In the genomic region with DNA sequence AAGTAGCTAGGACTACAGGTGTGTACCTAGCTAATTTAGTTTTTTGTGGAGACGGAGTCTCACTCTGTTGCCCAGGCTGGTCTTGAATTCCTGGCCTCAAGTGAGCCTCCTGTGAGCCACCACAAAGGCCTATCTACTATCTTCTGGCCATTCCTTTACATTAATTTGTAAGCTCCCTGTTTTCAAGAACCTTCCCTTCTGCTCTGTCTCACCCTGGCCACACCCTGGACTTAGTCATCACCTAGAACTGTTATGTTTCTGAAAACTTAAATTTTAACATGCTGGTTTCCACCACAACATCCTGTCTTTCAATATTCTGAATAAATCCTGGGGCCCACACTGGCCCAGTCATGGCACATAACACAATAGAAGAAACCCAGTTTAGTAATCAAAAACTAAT, we compare ENCODE assay signal across 8 cellular contexts. TPM values are rescaled to one million over a fixed set of nuclear protein-coding genes. Genes with fewer than 3 reads are reported as not detected.
DNase-seq lines count a peak whose midpoint lies in the region; ATAC-seq and TF ChIP-seq lines count a peak whose summit lies in the region.

No MANE protein-coding gene starts in this region.

- H3K4me1 ChIP-seq in right atrium auricular region: peaks cover 0 to 28% of the 10 kb centered on the region in 2 donors

- no peaks in the 10 kb centered on the region for H3K9me3 Mint-ChIP-seq in stimulated activated effector memory CD8-positive, alpha-beta T cell treated with anti-CD3 and anti-CD28 coated beads, Interleukin-12 subunit alpha, Interleukin-12 subunit beta, amount 100 ng/mL, for 72 hours

- no peak overlapping the region for H3K27ac ChIP-seq in right atrium auricular region

- no peaks in the 10 kb centered on the region for H3K36me3 ChIP-seq in right atrium auricular region

- H3K36me3 Mint-ChIP-seq in stimulated activated effector memory CD8-positive, alpha-beta T cell treated with anti-CD3 and anti-CD28 coated beads, Interleukin-12 subunit alpha, Interleukin-12 subunit beta, amount 100 ng/mL, for 72 hours: peaks cover 4% of the 10 kb centered on the region

- DNase-seq in GM13976 (ENCODE audit: low spot score): peak; percentile 43
- peak in 3 of 5 experiments; percentile 37 to 92 (median 39) for DNase-seq in T-helper 2 cell
- DNase-seq in effector CD4-positive, alpha-beta T cell: peak; percentile 41
- peak in 1 of 2 donors; percentile 69 for DNase-seq in stimulated activated effector memory CD8-positive, alpha-beta T cell treated with anti-CD3 and anti-CD28 coated beads, Interleukin-12 subunit alpha, Interleukin-12 subunit beta, amount 100 ng/mL, for 72 hours (ENCODE audit: low spot score in 2 of 2)
- no peak for DNase-seq in DMS114 treated with DMSO at 0.1 percent for 48 hours (lab: John Stamatoyannopoulos, UW; ENCODE audit: unreplicated experiment)
- no peak for DNase-seq in right atrium auricular region (ENCODE audit: low spot score)
- no peak for DNase-seq in HT-29 (ENCODE audit: low spot score)

- H3K27ac Mint-ChIP-seq in stimulated activated effector memory CD8-positive, alpha-beta T cell treated with anti-CD3 and anti-CD28 coated beads, Interleukin-12 subunit alpha, Interleukin-12 subunit beta, amount 100 ng/mL, for 72 hours: peak overlapping the region; percentile 98

- peaks cover 81% of the 10 kb centered on the region for H3K4me1 Mint-ChIP-seq in stimulated activated effector memory CD8-positive, alpha-beta T cell treated with anti-CD3 and anti-CD28 coated beads, Interleukin-12 subunit alpha, Interleukin-12 subunit beta, amount 100 ng/mL, for 72 hours

- TF ChIP-seq CTCF in GM13976 (IDR thresholded peaks at IDR 0.05; ENCODE audit: borderline replicate concordance, control extremely low read depth, extremely low read depth, insufficient read depth, missing control alignments) (no peak), right atrium auricular region (IDR thresholded peaks at IDR 0.05) (no peak)

- H3K27me3 ChIP-seq in right atrium auricular region: no peaks in the 10 kb centered on the region

- peak; percentile 39 for ATAC-seq in HG02885 (IDR thresholded peaks at IDR 0.05; ENCODE audit: poor library complexity, unreplicated experiment)
- ATAC-seq in stimulated activated effector memory CD8-positive, alpha-beta T cell treated with anti-CD3 and anti-CD28 coated beads, Interleukin-12 subunit alpha, Interleukin-12 subunit beta, amount 100 ng/mL, for 72 hours: peak; percentile 87

- peak overlapping the region; percentile 60 for H3K4me3 Mint-ChIP-seq in stimulated activated effector memory CD8-positive, alpha-beta T cell treated with anti-CD3 and anti-CD28 coated beads, Interleukin-12 subunit alpha, Interleukin-12 subunit beta, amount 100 ng/mL, for 72 hours

- no peaks in the 10 kb centered on the region for H3K9me3 ChIP-seq in right atrium auricular region

- H3K4me3 ChIP-seq in right atrium auricular region: no peak overlapping the region

- in situ Hi-C loops in GM13976 (cut with MboI; ENCODE audit: low sequenced_read_pairs, unreplicated experiment): no loop called here

RNA-seq across cellular contexts. Expression of a gene that starts 4.9 kb away (rescaled TPM):
- total RNA-seq in right atrium auricular region: 10 to 100 TPM; 24.3 to 32.7 TPM
- total RNA-seq in HT-29 (2014; rRNA removed; shearing (Covaris generic)): 57.5 and 70.7 TPM in 2 replicates

RNA-seq across cellular contexts. Expression of a gene that starts 16.0 kb away (rescaled TPM):
- total RNA-seq in right atrium auricular region: 1 to 10 TPM; 8.3 to 9.6 TPM
- total RNA-seq in HT-29 (2014; rRNA removed; shearing (Covaris generic)): 11.7 and 14.3 TPM in 2 replicates

RNA-seq across cellular contexts. Expression of a gene that starts 16.6 kb away (rescaled TPM):
- total RNA-seq in right atrium auricular region: 10 to 100 TPM; 12.6 to 19.5 TPM
- not detected in 2 replicates for total RNA-seq in HT-29 (2014; rRNA removed; shearing (Covaris generic))

RNA-seq across cellular contexts. Expression of a gene that starts 20.0 kb away (rescaled TPM):
- 100 to 1,000 TPM; 148 to 311 TPM for total RNA-seq in right atrium auricular region
- total RNA-seq in HT-29 (2014; rRNA removed; shearing (Covaris generic)): 90.6 and 122 TPM in 2 replicates

RNA-seq across cellular contexts. Expression of a gene that starts 22.9 kb away (rescaled TPM):
- total RNA-seq in right atrium auricular region: 10 to 100 TPM; 13.5 to 14.4 TPM
- total RNA-seq in HT-29 (2014; rRNA removed; shearing (Covaris generic)): 20.8 and 24.6 TPM in 2 replicates

Comparison
In these comparisons a context has a peak if more than half of its experiments do, and no peak if none do; other contexts are left out.
1. DNase-seq: peak in GM13976 (single experiment), T-helper 2 cell (3 of 5) and effector CD4-positive, alpha-beta T cell (single experiment); none in DMS114 treated with DMSO at 0.1 percent for 48 hours (single experiment), right atrium auricular region (single experiment) and HT-29 (single experiment).
2. RNA of a gene that starts 16.6 kb away (total RNA-seq): 12.6 to 19.5 TPM in right atrium auricular region; not detected in HT-29; every median in the first group is over 10 times any median in the second.